ENCODE assay signal across 16 cellular contexts in the genomic region with DNA sequence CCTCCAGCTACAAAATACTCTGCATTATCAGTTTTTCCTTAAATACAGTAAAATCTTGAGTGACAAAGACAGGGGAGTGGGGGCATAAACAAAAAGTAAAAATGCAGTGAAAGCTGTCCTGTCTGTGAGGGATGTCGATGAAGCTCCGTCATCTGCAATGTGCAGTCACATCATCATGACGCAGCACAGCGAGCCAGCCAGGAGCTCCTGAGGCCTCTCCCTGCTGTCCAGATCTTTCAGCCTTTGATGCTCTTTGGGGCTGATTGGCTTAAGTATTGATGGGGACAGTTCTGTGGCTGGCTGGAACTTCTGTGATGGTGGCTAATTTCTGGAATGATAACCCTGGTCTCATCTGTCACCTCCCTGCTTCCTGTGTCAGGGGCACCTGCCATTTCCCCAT. TPM values are rescaled to one million over a fixed set of nuclear protein-coding genes. Genes with fewer than 3 reads are reported as not detected.
A peak's percentile ranks its signal among the peaks of the same experiment; 100 is the strongest.
DNase-seq lines count a peak whose midpoint lies in the region; ATAC-seq, FAIRE-seq and TF ChIP-seq lines count a peak whose summit lies in the region.
"Had no signal": no experiment of that assay in that cellular context is flagged by ENCODE, and none has a peak within 500 bp of the region (broad histone marks: within the 10 kb centered on the region; RNA-seq: fewer than 3 reads in every experiment).

No MANE protein-coding gene starts in this region.

- H3K27ac ChIP-seq in HepG2 (ENCODE audit: extremely low read length, insufficient read depth, low read length) (no peak overlapping the region), right lobe of liver (no peak overlapping the region), cingulate gyrus (ENCODE audit: low read depth, low read length) (peak overlapping the region; percentile 75), neutrophil (peak overlapping the region; percentile 14)
- H3K27ac ChIP-seq: BLaER1 treated with 17β-estradiol and CSF1 and Interleukin-3, amounts not matched to agents 10 nM and 100 nM had no signal

- FAIRE-seq in HepG2 (lab: Jason Lieb, UNC), result no peak
- FAIRE-seq: H1 had no signal

- in situ Hi-C loops in HepG2 (cut with HindIII; ENCODE audit: extremely low pct_ligation_motif_present, low pct_unique_long_range_greater_than_20kb), result no loop called here

- CTCF ChIA-PET in HepG2 (lab: Yijun Ruan, JAX; ENCODE audit: low intra/inter-chr PET ratio, low total read pairs), result no interaction called here

- H3K4me1 ChIP-seq in HepG2 (ENCODE audit: insufficient read depth, low read length) (peaks cover 14% of the 10 kb centered on the region), right lobe of liver (peaks cover 0 to 8% (median 0%) of the 10 kb centered on the region in 4 donors), neutrophil (ENCODE audit: control insufficient read depth in 1 of 2, insufficient read depth in 1 of 2, low read depth in 1 of 2, low read length in 1 of 2) (no peaks in the 10 kb centered on the region), mucosa of descending colon (ENCODE audit: low read depth) (no peaks in the 10 kb centered on the region)

- H2AFZ ChIP-seq in HepG2 (ENCODE audit: low read length), result no peak overlapping the region

- POLR2A ChIA-PET in HepG2 (lab: Yijun Ruan, JAX), result no interaction called here

- H3K27me3 Mint-ChIP-seq in activated T-cell treated with anti-CD3 and anti-CD28 coated beads, Interleukin-2, amount 50 U/mL, for 24 hours, result no peaks in the 10 kb centered on the region
- H3K27me3 Mint-ChIP-seq: CD4-positive, CD25-positive, alpha-beta regulatory T cell had no signal

- no peak for TF ChIP-seq POLR2A in HepG2 (IDR thresholded peaks at IDR 0.05; ENCODE audit: insufficient read depth in 1 of 2, low read depth in 2 of 2, low read length in 2 of 2)
- no peak for TF ChIP-seq POLR2A in right lobe of liver (IDR thresholded peaks at IDR 0.05)

- DNase-seq in HepG2 (ENCODE audit: low spot score) (no peak), right lobe of liver (no peak), AG08395 (ENCODE audit: low spot score) (no peak), mucosa of descending colon (no peak)
- DNase-seq in activated T-cell treated with anti-CD3 and anti-CD28 coated beads, Interleukin-2, amount 50 U/mL, for 24 hours, result no peak
- DNase-seq: 8988T; CD4-positive, CD25-positive, alpha-beta regulatory T cell; DMS53; GF-D8; HCEC 1CT; HFFc6 had no signal

- TSS peak; percentile 14 for BruUV-seq in HepG2 (replicated peaks; lab: Mats Ljungman, UMichigan)

- no peaks in the 10 kb centered on the region for H3K9me3 Mint-ChIP-seq in activated T-cell treated with anti-CD3 and anti-CD28 coated beads, Interleukin-2, amount 50 U/mL, for 24 hours
- H3K9me3 Mint-ChIP-seq: CD4-positive, CD25-positive, alpha-beta regulatory T cell; HFFc6 had no signal

- 92% methylated on average over 2 of the region's 4 CpGs for WGBS in HepG2 (ENCODE audit: low lambda C conversion rate)
- WGBS in right lobe of liver (ENCODE audit: insufficient coverage, low coverage, low lambda C conversion rate, missing lambda C conversion rate), result 93% methylated on average over 3 of the region's 4 CpGs

- H3K4me3 ChIP-seq in HepG2 (replicated peaks in 1 of 3; ENCODE audit: insufficient read depth in 1 of 3, low read depth in 2 of 3, low read length in 3 of 3) (no peak overlapping the region), right lobe of liver (no peak overlapping the region), neutrophil (ENCODE audit: low read depth in 1 of 2, low read length in 1 of 2) (no peak overlapping the region), mucosa of descending colon (no peak overlapping the region)
- H3K4me3 ChIP-seq: BLaER1 treated with 17β-estradiol and CSF1 and Interleukin-3, amounts not matched to agents 10 nM and 100 nM had no signal

- H3K4me2 ChIP-seq in HepG2 (ENCODE audit: low read depth, low read length), result no peak overlapping the region
- H3K4me2 ChIP-seq: BLaER1 treated with 17β-estradiol and CSF1 and Interleukin-3, amounts not matched to agents 10 nM and 100 nM had no signal

- H3K36me3 Mint-ChIP-seq in activated T-cell treated with anti-CD3 and anti-CD28 coated beads, Interleukin-2, amount 50 U/mL, for 24 hours (ENCODE audit: low read depth), result peaks cover 91% of the 10 kb centered on the region

- TF ChIP-seq EP300 in HepG2 (IDR thresholded peaks at IDR 0.05; ENCODE audit: low read depth in 2 of 2, low read length in 2 of 2) (no peak), HepG2 (CRISPR knock-in tag; IDR thresholded peaks at IDR 0.05; ENCODE audit: borderline replicate concordance) (no peak)

- H3K9me3 ChIP-seq in HepG2 (ENCODE audit: low read length), result no peaks in the 10 kb centered on the region
- no peaks in the 10 kb centered on the region for H3K9me3 ChIP-seq in right lobe of liver
- no peaks in the 10 kb centered on the region for H3K9me3 ChIP-seq in neutrophil
- H3K9me3 ChIP-seq in mucosa of descending colon, result no peaks in the 10 kb centered on the region
- H3K9me3 ChIP-seq: BLaER1 treated with 17β-estradiol and CSF1 and Interleukin-3, amounts not matched to agents 10 nM and 100 nM had no signal

- no peak overlapping the region for H3K4me3 Mint-ChIP-seq in activated T-cell treated with anti-CD3 and anti-CD28 coated beads, Interleukin-2, amount 50 U/mL, for 24 hours
- H3K4me3 Mint-ChIP-seq: CD4-positive, CD25-positive, alpha-beta regulatory T cell; HFFc6 had no signal

- peaks cover 2% of the 10 kb centered on the region for H3K4me1 Mint-ChIP-seq in activated T-cell treated with anti-CD3 and anti-CD28 coated beads, Interleukin-2, amount 50 U/mL, for 24 hours (ENCODE audit: low read depth)

- H3K36me3 ChIP-seq in HepG2 (replicated peaks in 1 of 2; ENCODE audit: control insufficient read depth in 1 of 2, insufficient read depth in 2 of 2, low read length in 2 of 2) (peaks cover 29 to 78% of the 10 kb centered on the region in 2 experiments), right lobe of liver (peaks cover 0 to 37% (median 11%) of the 10 kb centered on the region in 4 donors), neutrophil (peaks cover 100% of the 10 kb centered on the region), mucosa of descending colon (ENCODE audit: low read depth) (no peaks in the 10 kb centered on the region)

- H3K27ac Mint-ChIP-seq in activated T-cell treated with anti-CD3 and anti-CD28 coated beads, Interleukin-2, amount 50 U/mL, for 24 hours, result no peak overlapping the region
- H3K27ac Mint-ChIP-seq: HFFc6 had no signal

- intact Hi-C loops in HepG2 (cut with micrococcal nuclease; ENCODE audit: unreplicated experiment), result no loop called here
- intact Hi-C loops in right lobe of liver (cut with DNase I), result no loop called here
- intact Hi-C loops in mucosa of descending colon (cut with DNase I, micrococcal nuclease), result no loop called here

- no peaks in the 10 kb centered on the region for H3K27me3 ChIP-seq in HepG2 (ENCODE audit: control insufficient read depth in 1 of 2, insufficient read depth in 2 of 2, low read length in 2 of 2)
- H3K27me3 ChIP-seq in right lobe of liver, result no peaks in the 10 kb centered on the region
- H3K27me3 ChIP-seq in neutrophil, result no peaks in the 10 kb centered on the region
- H3K27me3 ChIP-seq: BLaER1 treated with 17β-estradiol and CSF1 and Interleukin-3, amounts not matched to agents 10 nM and 100 nM had no signal

- TF ChIP-seq CTCF in HepG2 (CRISPR knock-in tag; IDR thresholded peaks at IDR 0.05) (no peak), right lobe of liver (IDR thresholded peaks at IDR 0.05) (no peak), neutrophil (IDR thresholded peaks at IDR 0.05) (no peak), mucosa of descending colon (IDR thresholded peaks at IDR 0.05) (no peak)

- no peak overlapping the region for H3K9ac ChIP-seq in HepG2 (ENCODE audit: insufficient read depth, low read depth, low read length)
- H3K9ac ChIP-seq: BLaER1 treated with 17β-estradiol and CSF1 and Interleukin-3, amounts not matched to agents 10 nM and 100 nM had no signal

- H4K20me1 ChIP-seq in HepG2 (ENCODE audit: insufficient read depth, low read length), result peaks cover 3% of the 10 kb centered on the region; the same call in 1 of the 2 replicates

- H3K79me2 ChIP-seq in HepG2 (ENCODE audit: insufficient read depth, low read length), result no peaks in the 10 kb centered on the region

- ATAC-seq in HepG2 (no peak), right lobe of liver (no peak), HG03159 (IDR thresholded peaks at IDR 0.05; ENCODE audit: unreplicated experiment) (no peak), mucosa of descending colon (no peak)

- no peak for TF ChIP-seq RAD21 in HepG2 (CRISPR knock-in tag; IDR thresholded peaks at IDR 0.05)

RNA-seq across cellular contexts. Expression of a gene that starts 54.6 kb away (rescaled TPM):
- total RNA-seq in HepG2 (2016; rRNA removed; fragmentation: Illumina TruSeq; extraction: Trizol), result 12.2 and 13.0 TPM in 2 replicates
- total RNA-seq in HepG2 (2016; cell fraction: cytosol; rRNA removed; fragmentation: Illumina TruSeq; extraction: Trizol; ENCODE audit: low read depth), result 45.5 and 46.6 TPM in 2 replicates
- 10.7 and 11.9 TPM in 2 replicates for total RNA-seq in HepG2 (2016; cell fraction: insoluble cytoplasmic fraction; rRNA removed; fragmentation: Illumina TruSeq; extraction: Trizol)
- 36.3 and 37.0 TPM in 2 replicates for total RNA-seq in HepG2 (2016; cell fraction: membrane; rRNA removed; fragmentation: Illumina TruSeq; extraction: Trizol)
- 8.7 and 9.5 TPM in 2 replicates for total RNA-seq in HepG2 (2016; cell fraction: nucleus; rRNA removed; fragmentation: Illumina TruSeq; extraction: Trizol)
- 6.9 and 7.2 TPM in 2 replicates for polyA plus RNA-seq in HepG2 (2011; rRNA removed)
- polyA plus RNA-seq in HepG2 (2011; cell fraction: cytosol; rRNA removed), result 6.0 and 6.8 TPM in 2 replicates
- polyA plus RNA-seq in HepG2 (2011; cell fraction: nucleus; rRNA removed), result 8.0 and 8.4 TPM in 2 replicates
- polyA plus RNA-seq in HepG2 (2012), result 5.3 and 5.6 TPM in 2 replicates
- polyA plus RNA-seq in HepG2 (2016; cell fraction: cytosol; fragmentation: Illumina TruSeq; extraction: Trizol; ENCODE audit: low read depth), result 11.1 and 11.2 TPM in 2 replicates
- polyA plus RNA-seq in HepG2 (2016; cell fraction: insoluble cytoplasmic fraction; fragmentation: Illumina TruSeq; extraction: Trizol; ENCODE audit: low read depth), result 7.7 and 10.1 TPM in 2 replicates
- 15.8 and 17.5 TPM in 2 replicates for polyA plus RNA-seq in HepG2 (2016; cell fraction: membrane; fragmentation: Illumina TruSeq; extraction: Trizol; ENCODE audit: low read depth)
- 11.6 and 12.0 TPM in 2 replicates for polyA plus RNA-seq in HepG2 (2016; cell fraction: nucleus; fragmentation: Illumina TruSeq; extraction: Trizol; ENCODE audit: insufficient read depth, low read depth)
- polyA minus RNA-seq in HepG2 (2011; rRNA and poly(A)+ RNA removed; ENCODE audit: low replicate concordance), result 21.0 and 40.5 TPM in 2 replicates
- 7.8 and 9.1 TPM in 2 replicates for polyA minus RNA-seq in HepG2 (2011; cell fraction: cytosol; rRNA and poly(A)+ RNA removed)
- 6.8 and 11.8 TPM in 2 replicates for polyA minus RNA-seq in HepG2 (2011; cell fraction: nucleus; rRNA and poly(A)+ RNA removed)
- total RNA-seq in right lobe of liver, result 10 to 100 TPM in 1 of 6 experiments, 1 to 10 TPM in 5; 5.6 to 10.5 (median 8.3) TPM
- 10 to 100 TPM; 20.9 to 36.0 (median 21.3) TPM for total RNA-seq in mucosa of descending colon

Comparison
In these comparisons a context has a peak if more than half of its experiments do, and no peak if none do; other contexts are left out.
1. H3K27ac ChIP-seq: peak in cingulate gyrus (single experiment) and neutrophil (single experiment); none in HepG2 (single experiment) and right lobe of liver (0 of 3).